In genomic region chr7:100372694-100373093, GRCh38 we compare ENCODE assay signal across 10 cellular contexts. TPM values are rescaled to one million over a fixed set of nuclear protein-coding genes. Genes with fewer than 3 reads are reported as not detected.
DNase-seq lines count a peak whose midpoint lies in the region; ATAC-seq and TF ChIP-seq lines count a peak whose summit lies in the region.
"Had no signal": no experiment of that assay in that cellular context is flagged by ENCODE, and none has a peak within 500 bp of the region (broad histone marks: within the 10 kb centered on the region; RNA-seq: fewer than 3 reads in every experiment).

No MANE protein-coding gene starts in this region.

- TF ChIP-seq CTCF in testis (IDR thresholded peaks at IDR 0.05) (no peak), H9 (conservative IDR thresholded peaks at IDR 0.05) (no peak)

- no peak overlapping the region for H2BK20ac ChIP-seq in H9 (ENCODE audit: low read depth, low read length, poor library complexity, severe bottlenecking)

- no peak overlapping the region for H3K14ac ChIP-seq in H9 (ENCODE audit: insufficient read depth, low read length)

- H4K20me1 ChIP-seq in H9 (ENCODE audit: control insufficient read depth, insufficient read depth, insufficient read length): no peaks in the 10 kb centered on the region

- H3K4me2 ChIP-seq in H9 (ENCODE audit: insufficient read depth, insufficient read length, low read length): no peak overlapping the region

- no peak overlapping the region for H4K5ac ChIP-seq in H9 (ENCODE audit: insufficient read length, low read depth, low read length)

- H4K91ac ChIP-seq in H9 (ENCODE audit: insufficient read length, low read depth, low read length): no peak overlapping the region

- H3K56ac ChIP-seq in H9 (ENCODE audit: insufficient read length, low read depth, low read length): no peak overlapping the region

- no peaks in the 10 kb centered on the region for H3K23me2 ChIP-seq in H9 (ENCODE audit: insufficient read length, low read depth, low read length, poor library complexity, severe bottlenecking)

- H3K27me3 Mint-ChIP-seq in memory B cell: no peaks in the 10 kb centered on the region
- H3K27me3 Mint-ChIP-seq in H9 (ENCODE audit: low read depth): no peaks in the 10 kb centered on the region; the same call in 1 of the 2 replicates

- no peak for DNase-seq in activated naive CD4-positive, alpha-beta T cell treated with anti-CD3 and anti-CD28 coated beads, Interleukin-2, amount 50 U/mL, for 72 hours (ENCODE audit: low spot score in 2 of 2)
- DNase-seq in activated naive CD4-positive, alpha-beta T cell treated with Interleukin-2 at 50 U/mL for 16 hours: no peak
- DNase-seq in memory B cell (ENCODE audit: low spot score in 2 of 2): no peak
- no peak for DNase-seq in testis
- DNase-seq in anterior cingulate cortex (lab: John Stamatoyannopoulos, UW): no peak
- no peak for DNase-seq in H9
- DNase-seq in NCI-H345 treated with DMSO at 0.1 percent for 48 hours (lab: John Stamatoyannopoulos, UW; ENCODE audit: unreplicated experiment): no peak
- DNase-seq: NCI-H1436 treated with DMSO at 0.1 percent for 48 hours had no signal

- H3K79me1 ChIP-seq in H9 (ENCODE audit: insufficient read depth, low read depth, low read length, poor library complexity, severe bottlenecking): no peaks in the 10 kb centered on the region

- no peak overlapping the region for H3K4me3 Mint-ChIP-seq in memory B cell
- H3K4me3 Mint-ChIP-seq in H9: no peak overlapping the region

- H3K4me3 ChIP-seq in testis: no peak overlapping the region

- peak in 1 of 2 donors; percentile 1 for ATAC-seq in activated naive CD4-positive, alpha-beta T cell treated with anti-CD3 and anti-CD28 coated beads, Interleukin-2, amount 50 U/mL, for 72 hours
- no peak for ATAC-seq in memory B cell (ENCODE audit: low read depth)

- WGBS in adipose tissue, 3 donors: 48 to 62% (median 49%) methylated on average over 6 of the region's 6 CpGs
- WGBS in testis, 2 donors: 75% methylated on average over 6 of the region's 6 CpGs; no CpG with 5 or more reads in 1 of the 2 donors
- no CpG with 5 or more reads among the region's 6 CpGs for WGBS in H9 (ENCODE audit: extremely low coverage, insufficient read length, low lambda C conversion rate)

- peak overlapping the region; percentile 74 to 82 for H3K27ac Mint-ChIP-seq in activated naive CD4-positive, alpha-beta T cell treated with anti-CD3 and anti-CD28 coated beads, Interleukin-2, amount 50 U/mL, for 72 hours
- H3K27ac Mint-ChIP-seq in memory B cell: peak overlapping the region; percentile 85
- peak overlapping the region in 1 of 3 experiments; percentile 53; a peak in 1 of 7 replicates for H3K27ac Mint-ChIP-seq in H9

- H3K4me1 Mint-ChIP-seq in memory B cell (peaks cover 35% of the 10 kb centered on the region), H9 (peaks cover 39 to 59% of the 10 kb centered on the region in 2 experiments)

- no peak overlapping the region for H2BK5ac ChIP-seq in H9 (ENCODE audit: insufficient read length, low read length)

- H2AK5ac ChIP-seq in H9 (ENCODE audit: insufficient read length, low read length): no peak overlapping the region

- intact Hi-C loops in testis (cut with DNase I; ENCODE audit: low total_unique reads): no loop called here

- H3K27ac ChIP-seq in adipose tissue (ENCODE audit: low read depth, low read length): peak overlapping the region; percentile 21
- peak overlapping the region; percentile 78 to 79 for H3K27ac ChIP-seq in testis
- H3K27ac ChIP-seq in H9 (ENCODE audit: insufficient read length, low read depth, low read length): no peak overlapping the region

- H3K79me2 ChIP-seq in H9 (ENCODE audit: insufficient read depth, low read length): no peaks in the 10 kb centered on the region

- H2BK120ac ChIP-seq in H9 (ENCODE audit: low read depth, low read length, poor library complexity, severe bottlenecking): no peak overlapping the region

- no peak overlapping the region for H2BK12ac ChIP-seq in H9 (ENCODE audit: insufficient read length, low read depth, low read length)

- H3T11ph ChIP-seq in H9 (ENCODE audit: low read length): no peak overlapping the region

- H3K9ac ChIP-seq in H9 (ENCODE audit: extremely low read depth, insufficient read length, low read length): no peak overlapping the region

- H3K36me3 ChIP-seq in testis (ENCODE audit: low read depth, missing control alignments): no peaks in the 10 kb centered on the region

- TF ChIP-seq POLR2A in testis (IDR thresholded peaks at IDR 0.05): no peak

- H3K23ac ChIP-seq in H9 (ENCODE audit: insufficient read length, low read depth, low read length): no peak overlapping the region

- H3K27me3 ChIP-seq in testis (no peaks in the 10 kb centered on the region), H9 (ENCODE audit: insufficient read depth, low read length) (no peaks in the 10 kb centered on the region)

- H3K9me3 Mint-ChIP-seq in activated naive CD4-positive, alpha-beta T cell treated with anti-CD3 and anti-CD28 coated beads, Interleukin-2, amount 50 U/mL, for 72 hours: no peaks in the 10 kb centered on the region
- H3K9me3 Mint-ChIP-seq in memory B cell (no peaks in the 10 kb centered on the region), H9 (no peaks in the 10 kb centered on the region)

- no peaks in the 10 kb centered on the region for H3K9me3 ChIP-seq in testis
- H3K9me3 ChIP-seq in H9 (ENCODE audit: control insufficient read depth, low read depth, low read length): no peaks in the 10 kb centered on the region

- no peak overlapping the region for H3K18ac ChIP-seq in H9 (ENCODE audit: insufficient read length, low read depth, low read length)

- H3K4ac ChIP-seq in H9 (ENCODE audit: low read depth, low read length): no peak overlapping the region

- no peak overlapping the region for H2AFZ ChIP-seq in H9 (ENCODE audit: low read length)

- H3K4me1 ChIP-seq in testis (peaks cover 21% of the 10 kb centered on the region), H9 (ENCODE audit: insufficient read depth, low read length) (no peaks in the 10 kb centered on the region; the same call in 1 of the 2 replicates)

- no peak overlapping the region for H2BK15ac ChIP-seq in H9 (ENCODE audit: low read depth, low read length)

- no peak overlapping the region for H4K8ac ChIP-seq in H9 (replicated peaks; ENCODE audit: insufficient read length, low read depth, low read length)

- H3K36me3 Mint-ChIP-seq in activated naive CD4-positive, alpha-beta T cell treated with anti-CD3 and anti-CD28 coated beads, Interleukin-2, amount 50 U/mL, for 72 hours: no peaks in the 10 kb centered on the region
- H3K36me3 Mint-ChIP-seq in memory B cell (no peaks in the 10 kb centered on the region), H9 (ENCODE audit: insufficient read depth in 1 of 3, low read depth in 3 of 3) (peaks cover 3 to 8% (median 6%) of the 10 kb centered on the region in 3 experiments; a peak in 6 of 7 replicates)

RNA-seq across cellular contexts. Expression of gene PILRA, which starts 0.6 kb away (rescaled TPM):
- 10 to 100 TPM in 1 of 2 donors, under 1 TPM in 1; 0.84 to 11.5 TPM for total RNA-seq in activated naive CD4-positive, alpha-beta T cell treated with anti-CD3 and anti-CD28 coated beads, Interleukin-2, amount 50 U/mL, for 72 hours
- polyA plus RNA-seq in adipose tissue: 10 to 100 TPM in 2 of 3 donors, 1 to 10 TPM in 1; 2.0 to 18.1 (median 12.8) TPM
- 10 to 100 TPM; 12.0 to 18.0 TPM for total RNA-seq in testis
- 16.3 TPM for polyA plus RNA-seq in testis (ENCODE audit: insufficient read depth, low read depth, low replicate concordance)
- total RNA-seq in H9 (2021): 3.2 and 3.3 TPM in 2 replicates
- total RNA-seq: epithelial cell of proximal tubule had no signal

RNA-seq across cellular contexts. Expression of gene PILRB, which starts 14.8 kb away (rescaled TPM):
- total RNA-seq in activated naive CD4-positive, alpha-beta T cell treated with anti-CD3 and anti-CD28 coated beads, Interleukin-2, amount 50 U/mL, for 72 hours: 100 to 1,000 TPM in 1 of 2 donors, 10 to 100 TPM in 1; 41.0 to 103 TPM
- polyA plus RNA-seq in adipose tissue: 10 to 100 TPM; 41.1 to 59.0 (median 43.2) TPM
- total RNA-seq in testis: 100 to 1,000 TPM; 155 to 258 TPM
- polyA plus RNA-seq in testis (ENCODE audit: insufficient read depth, low read depth, low replicate concordance): 126 TPM
- total RNA-seq in H9 (2021): 43.5 and 50.1 TPM in 2 replicates

RNA-seq across cellular contexts. Expression of gene ZCWPW1, which starts 55.8 kb away (rescaled TPM):
- 1 to 10 TPM; 3.4 to 5.6 TPM for total RNA-seq in activated naive CD4-positive, alpha-beta T cell treated with anti-CD3 and anti-CD28 coated beads, Interleukin-2, amount 50 U/mL, for 72 hours
- polyA plus RNA-seq in adipose tissue (1 to 10 TPM; 3.5 to 9.6 (median 5.5) TPM), testis (ENCODE audit: insufficient read depth, low read depth, low replicate concordance) (96.5 TPM)
- total RNA-seq in testis (100 to 1,000 TPM in 1 of 2 donors, 10 to 100 TPM in 1; 83.5 to 145 TPM), H9 (2021) (1.1 and 1.3 TPM in 2 replicates)

RNA-seq across cellular contexts. Expression of gene MEPCE, which starts 56.9 kb away (rescaled TPM):
- total RNA-seq in activated naive CD4-positive, alpha-beta T cell treated with anti-CD3 and anti-CD28 coated beads, Interleukin-2, amount 50 U/mL, for 72 hours: 10 to 100 TPM; 53.0 to 83.5 TPM
- polyA plus RNA-seq in adipose tissue (10 to 100 TPM; 12.9 to 33.4 (median 20.5) TPM), testis (ENCODE audit: insufficient read depth, low read depth, low replicate concordance) (182 TPM)
- total RNA-seq in testis (10 to 100 TPM; 74.6 to 89.3 TPM), H9 (2021) (68.0 and 69.0 TPM in 2 replicates)

Comparison
In these comparisons a context has a peak if more than half of its experiments do, and no peak if none do; other contexts are left out.
1. RNA of gene ZCWPW1, which starts 55.8 kb away (total RNA-seq): 83.5 to 145 TPM in testis; 3.4 to 5.6 TPM in activated naive CD4-positive, alpha-beta T cell treated with anti-CD3 and anti-CD28 coated beads, Interleukin-2, amount 50 U/mL, for 72 hours and 1.1 to 1.3 TPM in H9; every median in the first group is over 10 times any median in the second.